8 cellular contexts compared by ENCODE assay signal in the genomic region with DNA sequence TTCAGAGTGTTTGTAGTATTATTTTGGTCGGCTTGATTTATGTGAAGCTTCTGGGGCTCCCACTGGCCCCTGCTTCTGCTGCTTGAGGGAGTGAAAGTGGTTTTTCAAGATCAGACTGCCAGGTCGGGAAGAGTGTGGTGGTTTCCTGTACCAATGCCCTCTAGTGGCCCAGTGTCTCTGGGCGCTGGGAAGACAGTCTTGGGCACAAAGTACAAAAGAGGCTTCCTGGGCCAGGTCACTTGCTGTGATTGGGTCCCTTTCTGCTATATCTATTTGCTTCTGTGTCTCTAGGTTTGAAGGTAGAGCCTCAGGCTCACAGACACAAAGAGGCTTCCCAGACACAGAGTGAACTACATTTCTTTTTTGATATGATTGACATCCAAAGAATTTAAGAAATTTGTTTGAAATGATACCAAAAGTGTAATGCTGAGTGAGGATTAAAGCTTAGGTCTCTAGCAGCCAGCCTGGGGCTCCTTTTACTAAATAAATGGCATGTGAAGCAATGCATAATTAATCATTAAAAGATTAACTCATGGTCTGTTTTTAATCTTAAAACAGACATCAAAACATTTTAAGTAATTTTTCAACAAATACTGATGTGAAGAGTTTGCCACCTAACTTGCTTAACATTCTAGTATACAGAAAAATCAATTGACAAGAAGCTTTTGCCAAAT. TPM values are rescaled to one million over a fixed set of nuclear protein-coding genes. Genes with fewer than 3 reads are reported as not detected.
DNase-seq lines count a peak whose midpoint lies in the region; ATAC-seq and TF ChIP-seq lines count a peak whose summit lies in the region.

No MANE protein-coding gene starts in this region.

- 3 to 16% methylated on average over 3 of the region's 3 CpGs for WGBS in lung, 2 donors

- DNase-seq in A172 (ENCODE audit: low spot score) (peak; percentile 43), GM10266 (ENCODE audit: extremely low spot score) (peak; percentile 9), HEK293T (ENCODE audit: extremely low spot score) (peak; percentile 40), MG63 (peak; percentile 26), lung (ENCODE audit: low spot score) (peak; percentile 28), HCEC 1CT (no peak), inferior parietal cortex (ENCODE audit: extremely low spot score) (no peak)
- peak; percentile 16 for DNase-seq in activated naive CD8-positive, alpha-beta T cell treated with anti-CD3 and anti-CD28 coated beads, Interleukin-2, amount 50 U/mL, for 24 hours

- POLR2A ChIA-PET in HEK293T (lab: Yijun Ruan, JAX) = no interaction called here

- H3K36me3 ChIP-seq in MG63 (no peaks in the 10 kb centered on the region), lung (ENCODE audit: control insufficient read depth in 2 of 2, insufficient read depth in 2 of 2, low read length in 2 of 2) (no peaks in the 10 kb centered on the region)

- no peaks in the 10 kb centered on the region for H3K9me3 Mint-ChIP-seq in activated naive CD8-positive, alpha-beta T cell treated with anti-CD3 and anti-CD28 coated beads, Interleukin-2, amount 50 U/mL, for 24 hours

- H3K27me3 ChIP-seq in MG63 = no peaks in the 10 kb centered on the region
- H3K27me3 ChIP-seq in lung (ENCODE audit: control insufficient read depth, insufficient read depth) = no peaks in the 10 kb centered on the region

- no peaks in the 10 kb centered on the region for H3K4me1 ChIP-seq in lung (ENCODE audit: control insufficient read depth in 2 of 2, insufficient read depth in 2 of 2, low read length in 2 of 2)

- CTCF ChIA-PET in HEK293T (lab: Yijun Ruan, JAX) = no interaction called here

- peak; percentile 66 for ATAC-seq in activated naive CD8-positive, alpha-beta T cell treated with anti-CD3 and anti-CD28 coated beads, Interleukin-2, amount 50 U/mL, for 24 hours
- no peak for ATAC-seq in lung (ENCODE audit: insufficient read depth, low FRiP score)

- H3K27me3 Mint-ChIP-seq in activated naive CD8-positive, alpha-beta T cell treated with anti-CD3 and anti-CD28 coated beads, Interleukin-2, amount 50 U/mL, for 24 hours = no peaks in the 10 kb centered on the region

- H3K36me3 Mint-ChIP-seq in activated naive CD8-positive, alpha-beta T cell treated with anti-CD3 and anti-CD28 coated beads, Interleukin-2, amount 50 U/mL, for 24 hours (ENCODE audit: low read depth) = peaks cover 7% of the 10 kb centered on the region

- H3K4me3 Mint-ChIP-seq in activated naive CD8-positive, alpha-beta T cell treated with anti-CD3 and anti-CD28 coated beads, Interleukin-2, amount 50 U/mL, for 24 hours = no peak overlapping the region

- H3K9me3 ChIP-seq in MG63 = no peaks in the 10 kb centered on the region
- H3K9me3 ChIP-seq in lung (ENCODE audit: control insufficient read depth in 2 of 2, insufficient read depth in 1 of 2, low read length in 1 of 2) = no peaks in the 10 kb centered on the region

- TF ChIP-seq CTCF in GM10266 (IDR thresholded peaks at IDR 0.05; ENCODE audit: control insufficient read depth, insufficient read depth, low read depth, missing control alignments) (peak; percentile 54), lung (IDR thresholded peaks at IDR 0.05; ENCODE audit: control extremely low read depth, extremely low read depth) (no peak)

- H3K4me1 Mint-ChIP-seq in activated naive CD8-positive, alpha-beta T cell treated with anti-CD3 and anti-CD28 coated beads, Interleukin-2, amount 50 U/mL, for 24 hours = peaks cover 5% of the 10 kb centered on the region

- no peak overlapping the region for H3K27ac Mint-ChIP-seq in activated naive CD8-positive, alpha-beta T cell treated with anti-CD3 and anti-CD28 coated beads, Interleukin-2, amount 50 U/mL, for 24 hours

- H3K4me3 ChIP-seq in MG63 (no peak overlapping the region), lung (no peak overlapping the region)

- H3K27ac ChIP-seq in lung (ENCODE audit: low read depth in 1 of 2, low read length in 1 of 2) = no peak overlapping the region

TF ChIP-seq in HEK293T, 16 proteins besides CTCF, POLR2A, EP300 and RAD21:
- no peak for TF ChIP-seq ZNF384 (IDR thresholded peaks at IDR 0.05)
- no peak for TF ChIP-seq L3MBTL2 (conservative IDR thresholded peaks at IDR 0.05)
- no peak for TF ChIP-seq ARNT (IDR thresholded peaks at IDR 0.05)
- TF ChIP-seq, protein P1, sequence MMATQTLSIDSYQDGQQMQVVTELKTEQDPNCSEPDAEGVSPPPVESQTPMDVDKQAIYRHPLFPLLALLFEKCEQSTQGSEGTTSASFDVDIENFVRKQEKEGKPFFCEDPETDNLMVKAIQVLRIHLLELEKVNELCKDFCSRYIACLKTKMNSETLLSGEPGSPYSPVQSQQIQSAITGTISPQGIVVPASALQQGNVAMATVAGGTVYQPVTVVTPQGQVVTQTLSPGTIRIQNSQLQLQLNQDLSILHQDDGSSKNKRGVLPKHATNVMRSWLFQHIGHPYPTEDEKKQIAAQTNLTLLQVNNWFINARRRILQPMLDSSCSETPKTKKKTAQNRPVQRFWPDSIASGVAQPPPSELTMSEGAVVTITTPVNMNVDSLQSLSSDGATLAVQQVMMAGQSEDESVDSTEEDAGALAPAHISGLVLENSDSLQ (IDR thresholded peaks at IDR 0.05) = no peak
- TF ChIP-seq SP1 (IDR thresholded peaks at IDR 0.05) = no peak
- TF ChIP-seq FOXK2 (IDR thresholded peaks at IDR 0.05) = no peak
- TF ChIP-seq FOXM1 (IDR thresholded peaks at IDR 0.05; ENCODE audit: borderline replicate concordance) = no peak
- TF ChIP-seq NFRKB (IDR thresholded peaks at IDR 0.05) = no peak
- TF ChIP-seq FOXA1 (IDR thresholded peaks at IDR 0.05) = no peak
- no peak for TF ChIP-seq ELF4 (IDR thresholded peaks at IDR 0.05)
- TF ChIP-seq BHLHE40 (IDR thresholded peaks at IDR 0.05; ENCODE audit: borderline replicate concordance) = no peak
- no peak for TF ChIP-seq HDGF (IDR thresholded peaks at IDR 0.05; ENCODE audit: borderline replicate concordance)
- no peak for TF ChIP-seq TARDBP (IDR thresholded peaks at IDR 0.05)
- no peak for TF ChIP-seq CTBP1 (IDR thresholded peaks at IDR 0.05; ENCODE audit: borderline replicate concordance)
- TF ChIP-seq LEF1 (IDR thresholded peaks at IDR 0.05; ENCODE audit: borderline replicate concordance) = no peak
- TF ChIP-seq SUZ12 (IDR thresholded peaks at IDR 0.05) = no peak

RNA-seq across cellular contexts. Expression of gene ABCB1, which starts 36.3 kb away (rescaled TPM):
- total RNA-seq in A172 (2014; rRNA removed; shearing (Covaris generic)) = 0.14 and 0.24 TPM in 2 replicates
- total RNA-seq in MG63 (2014; rRNA removed; shearing (Covaris generic); ENCODE audit: low replicate concordance) = 0.59 and 0.81 TPM in 2 replicates
- total RNA-seq in lung = 1 to 10 TPM; 3.2 to 4.9 TPM
- 1 to 10 TPM; 1.5 to 2.0 TPM for polyA plus RNA-seq in lung

Comparison
In these comparisons a context has a peak if more than half of its experiments do, and no peak if none do; other contexts are left out.
1. DNase-seq: peak in A172 (single experiment), GM10266 (single experiment), HEK293T (single experiment), MG63 (single experiment), activated naive CD8-positive, alpha-beta T cell treated with anti-CD3 and anti-CD28 coated beads, Interleukin-2, amount 50 U/mL, for 24 hours (single experiment) and lung (single experiment); none in HCEC 1CT (single experiment) and inferior parietal cortex (single experiment).